7 cellular contexts compared by ENCODE assay signal in the genomic region with DNA sequence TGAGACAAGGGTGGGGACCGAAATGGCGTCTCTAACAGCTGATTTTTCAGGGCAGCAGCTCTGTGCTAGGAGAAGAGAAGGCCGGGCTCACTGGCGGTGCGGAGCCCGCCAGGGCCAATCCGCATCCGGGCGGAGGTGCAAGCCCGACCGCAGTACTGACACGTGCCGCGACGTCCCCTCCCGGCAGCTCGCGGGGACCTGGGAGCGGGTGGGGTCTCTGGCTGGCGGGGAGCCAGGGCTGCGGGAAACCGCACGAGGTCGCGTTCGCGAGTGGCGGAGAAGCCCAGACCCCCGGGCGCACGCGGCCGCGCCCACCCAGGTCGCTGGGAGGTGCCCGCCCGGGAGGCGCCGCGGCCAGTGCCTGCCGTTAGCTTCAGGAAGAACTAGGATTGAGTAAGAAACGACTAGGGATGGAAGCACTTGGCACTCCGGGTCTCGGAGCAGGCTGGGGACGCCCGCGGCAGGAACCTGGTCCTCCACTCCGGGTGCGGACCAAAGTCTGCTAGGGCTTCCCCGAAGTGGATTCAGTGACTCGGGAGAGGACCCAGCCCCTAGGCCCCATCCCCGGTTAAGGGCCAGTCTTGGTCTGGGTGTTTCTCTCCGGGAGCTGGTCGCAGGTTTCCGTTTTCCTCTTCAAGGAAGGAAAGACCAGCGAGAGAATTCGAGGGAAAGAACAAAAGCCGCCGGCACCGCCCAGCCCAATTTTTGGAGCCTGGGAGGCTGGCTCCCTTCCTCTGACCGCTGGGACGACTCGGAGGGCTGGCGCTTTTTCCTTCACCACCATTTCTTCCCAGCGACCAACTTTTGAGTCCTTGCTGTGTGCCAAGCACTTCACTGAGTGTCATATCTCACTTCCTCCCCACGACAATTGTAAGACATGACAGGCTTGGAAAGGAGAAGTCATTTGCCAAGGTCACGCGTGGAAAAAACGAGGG. TPM values are rescaled to one million over a fixed set of nuclear protein-coding genes. Genes with fewer than 3 reads are reported as not detected.
DNase-seq lines count a peak whose midpoint lies in the region; ATAC-seq, FAIRE-seq and TF ChIP-seq lines count a peak whose summit lies in the region.

No MANE protein-coding gene starts in this region.

- intact Hi-C loops in Right ventricle myocardium inferior (cut with DNase I) (no loop called here), vagina (cut with DNase I) (no loop called here)

- H3K79me2 ChIP-seq in OCI-LY1 (ENCODE audit: insufficient read depth, low read length): no peaks in the 10 kb centered on the region

- peaks cover 6% of the 10 kb centered on the region; the same call in 1 of the 2 replicates for H3K27me3 ChIP-seq in OCI-LY1 (ENCODE audit: insufficient read depth, low read length)
- peaks cover 9% of the 10 kb centered on the region for H3K27me3 ChIP-seq in neutrophil
- no peaks in the 10 kb centered on the region for H3K27me3 ChIP-seq in vagina

- H3F3A ChIP-seq in OCI-LY1 (ENCODE audit: insufficient read depth, low read length): no peaks in the 10 kb centered on the region

- TF ChIP-seq CTCF in OCI-LY1 (IDR thresholded peaks at IDR 0.05; ENCODE audit: low read length) (no peak), neutrophil (IDR thresholded peaks at IDR 0.05) (no peak), vagina (IDR thresholded peaks at IDR 0.05) (no peak)

- FAIRE-seq in GM19239 (lab: Jason Lieb, UNC): peak; percentile 8

- H3K9ac ChIP-seq in OCI-LY1 (ENCODE audit: low read length): peak overlapping the region; percentile 11; the same call in 1 of the 2 replicates

- H3K27ac ChIP-seq in OCI-LY1 (ENCODE audit: low read depth, low read length, poor library complexity, severe bottlenecking): no peak overlapping the region
- peak overlapping the region; percentile 41 for H3K27ac ChIP-seq in neutrophil
- peak overlapping the region; percentile 73 for H3K27ac ChIP-seq in vagina

- no peaks in the 10 kb centered on the region for H4K20me1 ChIP-seq in OCI-LY1 (ENCODE audit: insufficient read depth, low read length)

- DNase-seq in GM19239 (ENCODE audit: insufficient read length, low spot score): no peak
- DNase-seq in activated naive CD4-positive, alpha-beta T cell treated with anti-CD3 and anti-CD28 coated beads, Interleukin-2, amount 50 U/mL, for 16 hours: peak; percentile 42
- DNase-seq in Right ventricle myocardium inferior (ENCODE audit: missing footprints): peak; percentile 72
- DNase-seq in vagina (ENCODE audit: extremely low spot score in 2 of 2): no peak
- no peak for DNase-seq in SKM-1 (lab: John Stamatoyannopoulos, UW; ENCODE audit: unreplicated experiment)

- no peak overlapping the region for H2AFZ ChIP-seq in OCI-LY1 (ENCODE audit: low read length)

- H3K9me3 ChIP-seq in OCI-LY1 (ENCODE audit: low read length): no peaks in the 10 kb centered on the region
- H3K9me3 ChIP-seq in neutrophil: no peaks in the 10 kb centered on the region
- H3K9me3 ChIP-seq in vagina: no peaks in the 10 kb centered on the region

- peak; percentile 68 for ATAC-seq in Right ventricle myocardium inferior

- H3K4me3 ChIP-seq in OCI-LY1 (ENCODE audit: low read depth, low read length, poor library complexity, severe bottlenecking) (peak overlapping the region; percentile 37), neutrophil (ENCODE audit: low read depth in 1 of 2, low read length in 1 of 2) (peak overlapping the region; percentile 58 to 66), vagina (peak overlapping the region; percentile 61 to 69)

- no peaks in the 10 kb centered on the region for H3K36me3 ChIP-seq in OCI-LY1 (ENCODE audit: insufficient read depth, low read length)
- H3K36me3 ChIP-seq in neutrophil: no peaks in the 10 kb centered on the region
- H3K36me3 ChIP-seq in vagina: no peaks in the 10 kb centered on the region

- TF ChIP-seq POLR2A in vagina (IDR thresholded peaks at IDR 0.05): no peak

- H3K9me2 ChIP-seq in OCI-LY1 (ENCODE audit: low read depth, low read length): no peaks in the 10 kb centered on the region

- peak overlapping the region; percentile 63 for H3K4me2 ChIP-seq in OCI-LY1 (ENCODE audit: low read length)

- H3K4me1 ChIP-seq in OCI-LY1 (ENCODE audit: insufficient read depth, low read length, severe bottlenecking) (peaks cover 18% of the 10 kb centered on the region), neutrophil (ENCODE audit: control insufficient read depth in 1 of 2, insufficient read depth in 1 of 2, low read depth in 1 of 2, low read length in 1 of 2) (peaks cover 20 to 23% of the 10 kb centered on the region in 2 experiments), vagina (peaks cover 19% of the 10 kb centered on the region)

RNA-seq across cellular contexts. Expression of a gene that starts 16.7 kb away (rescaled TPM):
- 30.0 TPM for total RNA-seq in Right ventricle myocardium inferior
- 91.8 TPM for total RNA-seq in vagina

RNA-seq across cellular contexts. Expression of a gene that starts 47.4 kb away (rescaled TPM):
- total RNA-seq in Right ventricle myocardium inferior: 2.2 TPM
- total RNA-seq in vagina: 7.1 TPM

Comparison
In these comparisons a context has a peak if more than half of its experiments do, and no peak if none do; other contexts are left out.
1. DNase-seq: peak in activated naive CD4-positive, alpha-beta T cell treated with anti-CD3 and anti-CD28 coated beads, Interleukin-2, amount 50 U/mL, for 16 hours (single experiment) and Right ventricle myocardium inferior (single experiment); none in GM19239 (single experiment), vagina (0 of 2) and SKM-1 (single experiment).
2. Peak in every context shown above with its lines, with median percentiles within 50 percentile points of each other: H3K4me3 ChIP-seq.